Comparison of ENCODE assay signal across 26 cellular contexts in the genomic region with DNA sequence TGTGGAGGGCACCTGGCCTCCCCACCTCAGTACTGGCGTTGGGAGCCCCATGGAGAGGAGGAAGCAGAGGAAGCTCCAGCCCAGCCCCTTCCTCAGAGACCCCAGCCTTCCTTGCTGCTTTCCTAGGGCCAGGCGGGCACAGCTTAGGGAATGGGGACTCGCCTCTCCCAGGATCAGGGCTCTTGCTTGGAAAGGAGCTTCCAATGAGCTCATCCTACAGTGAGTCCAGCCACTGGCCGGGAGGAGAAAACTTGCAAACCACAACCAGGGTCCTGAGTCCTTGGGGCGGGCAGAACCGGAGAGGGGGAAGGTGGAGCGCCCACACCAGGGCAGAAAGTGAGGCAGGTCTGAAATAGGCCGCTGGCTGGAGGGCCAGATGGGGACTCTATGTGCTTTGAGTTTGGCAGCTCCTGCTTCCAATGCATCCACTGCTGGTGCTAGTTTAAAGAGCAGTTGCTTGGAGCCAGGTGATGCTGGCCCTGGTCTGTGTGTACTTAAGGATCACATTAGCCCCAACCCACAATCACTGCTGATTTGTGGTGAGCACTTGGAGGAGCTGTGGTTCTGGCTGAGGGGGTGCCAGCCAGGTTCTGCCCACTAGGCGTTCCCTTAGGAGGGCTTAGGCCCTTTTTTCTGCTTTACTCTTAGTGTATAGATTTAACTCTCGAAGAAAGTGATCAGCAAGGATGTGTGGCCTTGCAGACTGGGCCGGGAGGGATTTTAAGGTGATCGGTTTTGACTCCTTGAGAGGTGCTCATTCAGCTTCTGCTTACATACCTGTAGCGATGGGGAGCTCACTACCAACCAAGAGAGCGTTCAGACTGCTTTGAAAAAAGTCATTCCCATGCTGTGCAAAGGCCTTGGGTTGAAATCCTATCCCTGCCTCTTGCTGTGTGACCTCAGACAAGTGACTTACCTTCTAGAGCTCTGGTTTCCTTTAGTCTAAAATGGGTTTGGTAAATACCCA.
DNase-seq lines count a peak whose midpoint lies in the region; ATAC-seq and TF ChIP-seq lines count a peak whose summit lies in the region.
"Had no signal": no experiment of that assay in that cellular context is flagged by ENCODE, and none has a peak within 500 bp of the region (broad histone marks: within the 10 kb centered on the region; RNA-seq: fewer than 3 reads in every experiment).

No MANE protein-coding gene starts in this region.

- H3K9me3 ChIP-seq in NT2/D1 (ENCODE audit: insufficient read depth, low read length) (no peaks in the 10 kb centered on the region), left ventricle myocardium inferior (replicated peaks) (peaks cover 5% of the 10 kb centered on the region), transverse colon (no peaks in the 10 kb centered on the region), vagina (no peaks in the 10 kb centered on the region)
- H3K9me3 ChIP-seq: ascending aorta, BE2C, HAP-1, lower lobe of right lung had no signal

- intact Hi-C loops in left ventricle myocardium inferior (cut with micrococcal nuclease): no loop called here
- intact Hi-C loops in transverse colon (cut with DNase I; ENCODE audit: low total_unique reads): no loop called here
- intact Hi-C loops in vagina (cut with DNase I): no loop called here

- TF ChIP-seq CTCF in left ventricle myocardium inferior (IDR thresholded peaks at IDR 0.05; ENCODE audit: borderline replicate concordance) (no peak), transverse colon (IDR thresholded peaks at IDR 0.05) (no peak), vagina (IDR thresholded peaks at IDR 0.05) (no peak)

- TF ChIP-seq POLR2A in transverse colon (IDR thresholded peaks at IDR 0.05) (no peak), vagina (IDR thresholded peaks at IDR 0.05) (no peak)

- peaks cover 23% of the 10 kb centered on the region for H3K4me1 ChIP-seq in NT2/D1 (ENCODE audit: insufficient read depth, insufficient read length)
- peaks cover 50% of the 10 kb centered on the region for H3K4me1 ChIP-seq in left ventricle myocardium inferior
- H3K4me1 ChIP-seq in transverse colon: peaks cover 0 to 4% (median 0%) of the 10 kb centered on the region in 4 donors
- H3K4me1 ChIP-seq in vagina: no peaks in the 10 kb centered on the region
- H3K4me1 ChIP-seq: BE2C, lower lobe of right lung, upper lobe of left lung had no signal

- H3K27me3 ChIP-seq in NT2/D1 (ENCODE audit: insufficient read depth, insufficient read length) (no peaks in the 10 kb centered on the region), left ventricle myocardium inferior (ENCODE audit: low read depth) (no peaks in the 10 kb centered on the region), transverse colon (no peaks in the 10 kb centered on the region), vagina (no peaks in the 10 kb centered on the region)
- H3K27me3 ChIP-seq: ascending aorta, BE2C, hepatocyte, upper lobe of left lung had no signal

- in situ Hi-C loops in transverse colon (cut with MboI; ENCODE audit: low pct_ligation_motif_present in 1 of 4, low pct_unique_long_range_greater_than_20kb in 1 of 4, low sequenced_read_pairs in 3 of 4): no loop called here

- peak overlapping the region; percentile 15 for H3K9ac ChIP-seq in NT2/D1 (ENCODE audit: insufficient read length, low read depth)

- peak overlapping the region; percentile 52 for H3K27ac ChIP-seq in left ventricle myocardium inferior (replicated peaks)
- H3K27ac ChIP-seq in transverse colon: peak overlapping the region in 3 of 4 donors; percentile 8 to 64 (median 53)
- no peak overlapping the region for H3K27ac ChIP-seq in vagina
- H3K27ac ChIP-seq: ascending aorta, hepatocyte, lower lobe of right lung, upper lobe of left lung, VCaP had no signal

- no peak for DNase-seq in activated naive CD4-positive, alpha-beta T cell treated with Interleukin-2 at 50 U/mL for 16 hours
- no peak for DNase-seq in NT2/D1 (ENCODE audit: low read depth, low spot score)
- DNase-seq in left ventricle myocardium inferior: peak; percentile 33
- DNase-seq in transverse colon: no peak
- no peak for DNase-seq in NCI-H128 (lab: John Stamatoyannopoulos, UW; ENCODE audit: unreplicated experiment)
- DNase-seq in vagina (ENCODE audit: extremely low spot score in 2 of 2): no peak
- DNase-seq: 8988T; activated naive CD4-positive, alpha-beta T cell treated with anti-CD3 and anti-CD28 coated beads for 36 hours; BE2C; Calu3; IMR-90; lower lobe of right lung; NCI-H2029; NCI-H526 treated with DMSO at 0.1 percent for 48 hours; OCI-M1; SHP77 treated with DMSO at 0.1 percent for 48 hours; stimulated activated CD4-positive, alpha-beta T cell treated with anti-CD3 and anti-CD28 coated beads, Interleukin-1b, Interleukin-23, amount 100 ng/mL, for 48 hours; stimulated activated naive CD8-positive, alpha-beta T cell treated with anti-CD3 and anti-CD28 coated beads, Interleukin-15, Interleukin-2, amounts not matched to agents 100 U/mL and 50 U/mL, for 24 hours; T-helper 1 cell; upper lobe of left lung had no signal

- H3K27ac Mint-ChIP-seq in activated naive CD4-positive, alpha-beta T cell treated with anti-CD3 and anti-CD28 coated beads, Interleukin-2, amount 50 U/mL, for 24 hours: peak overlapping the region; percentile 35
- H3K27ac Mint-ChIP-seq: activated naive CD4-positive, alpha-beta T cell treated with anti-CD3 and anti-CD28 coated beads for 36 hours had no signal

- no peak overlapping the region for H3K4me3 Mint-ChIP-seq in activated naive CD4-positive, alpha-beta T cell treated with anti-CD3 and anti-CD28 coated beads, Interleukin-2, amount 50 U/mL, for 24 hours
- H3K4me3 Mint-ChIP-seq: activated naive CD4-positive, alpha-beta T cell treated with anti-CD3 and anti-CD28 coated beads for 36 hours had no signal

- ATAC-seq in HG03432 (IDR thresholded peaks at IDR 0.05; ENCODE audit: unreplicated experiment): no peak
- ATAC-seq: lower lobe of right lung; stimulated activated naive CD8-positive, alpha-beta T cell treated with anti-CD3 and anti-CD28 coated beads, Interleukin-15, Interleukin-2, amounts not matched to agents 100 U/mL and 50 U/mL, for 24 hours had no signal

- no peaks in the 10 kb centered on the region for H3K4me1 Mint-ChIP-seq in activated naive CD4-positive, alpha-beta T cell treated with anti-CD3 and anti-CD28 coated beads, Interleukin-2, amount 50 U/mL, for 24 hours

- H3K9me3 Mint-ChIP-seq in activated naive CD4-positive, alpha-beta T cell treated with anti-CD3 and anti-CD28 coated beads, Interleukin-2, amount 50 U/mL, for 24 hours: no peaks in the 10 kb centered on the region

- no peak overlapping the region for H3K4me3 ChIP-seq in NT2/D1 (ENCODE audit: insufficient read length, low read depth)
- H3K4me3 ChIP-seq in left ventricle myocardium inferior: no peak overlapping the region
- no peak overlapping the region for H3K4me3 ChIP-seq in transverse colon
- no peak overlapping the region for H3K4me3 ChIP-seq in vagina
- H3K4me3 ChIP-seq: ascending aorta, HAP-1, hepatocyte, lower lobe of right lung, upper lobe of left lung had no signal

- H3K27me3 Mint-ChIP-seq in activated naive CD4-positive, alpha-beta T cell treated with anti-CD3 and anti-CD28 coated beads, Interleukin-2, amount 50 U/mL, for 24 hours: no peaks in the 10 kb centered on the region

- peaks cover 17% of the 10 kb centered on the region for H3K36me3 Mint-ChIP-seq in activated naive CD4-positive, alpha-beta T cell treated with anti-CD3 and anti-CD28 coated beads, Interleukin-2, amount 50 U/mL, for 24 hours

- WGBS in transverse colon (ENCODE audit: low coverage in 1 of 2), 2 donors: 85% methylated on average over 13 of the region's 14 CpGs; no CpG with 5 or more reads in 1 of the 2 donors

- H3K36me3 ChIP-seq in NT2/D1 (ENCODE audit: insufficient read depth, insufficient read length, low read length) (peaks cover 22% of the 10 kb centered on the region), left ventricle myocardium inferior (no peaks in the 10 kb centered on the region), transverse colon (no peaks in the 10 kb centered on the region), vagina (no peaks in the 10 kb centered on the region)
- H3K36me3 ChIP-seq: ascending aorta, BE2C, HAP-1, lower lobe of right lung, upper lobe of left lung had no signal

- no peak for TF ChIP-seq EP300 in transverse colon (IDR thresholded peaks at IDR 0.05; ENCODE audit: low read depth)
